In genomic region chr11:2262301-2263011, GRCh38 we compare ENCODE assay signal across 1 cellular context.
TF ChIP-seq lines count a peak whose summit lies in the region.

No MANE protein-coding gene starts in this region.

TF ChIP-seq in GM23338, 12 proteins besides CTCF, POLR2A, EP300 and RAD21 (continued from another document):
- no peak for TF ChIP-seq JUNB (IDR thresholded peaks at IDR 0.05; ENCODE audit: unreplicated experiment)
- no peak for TF ChIP-seq CREB1 (CRISPR knock-in tag; IDR thresholded peaks at IDR 0.05; ENCODE audit: low read depth)
- no peak for TF ChIP-seq EZH2 (IDR thresholded peaks at IDR 0.05; ENCODE audit: low read depth, unreplicated experiment)
- TF ChIP-seq EZH2phosphoT487 (IDR thresholded peaks at IDR 0.05; ENCODE audit: unreplicated experiment) = no peak
- TF ChIP-seq, protein P1, sequence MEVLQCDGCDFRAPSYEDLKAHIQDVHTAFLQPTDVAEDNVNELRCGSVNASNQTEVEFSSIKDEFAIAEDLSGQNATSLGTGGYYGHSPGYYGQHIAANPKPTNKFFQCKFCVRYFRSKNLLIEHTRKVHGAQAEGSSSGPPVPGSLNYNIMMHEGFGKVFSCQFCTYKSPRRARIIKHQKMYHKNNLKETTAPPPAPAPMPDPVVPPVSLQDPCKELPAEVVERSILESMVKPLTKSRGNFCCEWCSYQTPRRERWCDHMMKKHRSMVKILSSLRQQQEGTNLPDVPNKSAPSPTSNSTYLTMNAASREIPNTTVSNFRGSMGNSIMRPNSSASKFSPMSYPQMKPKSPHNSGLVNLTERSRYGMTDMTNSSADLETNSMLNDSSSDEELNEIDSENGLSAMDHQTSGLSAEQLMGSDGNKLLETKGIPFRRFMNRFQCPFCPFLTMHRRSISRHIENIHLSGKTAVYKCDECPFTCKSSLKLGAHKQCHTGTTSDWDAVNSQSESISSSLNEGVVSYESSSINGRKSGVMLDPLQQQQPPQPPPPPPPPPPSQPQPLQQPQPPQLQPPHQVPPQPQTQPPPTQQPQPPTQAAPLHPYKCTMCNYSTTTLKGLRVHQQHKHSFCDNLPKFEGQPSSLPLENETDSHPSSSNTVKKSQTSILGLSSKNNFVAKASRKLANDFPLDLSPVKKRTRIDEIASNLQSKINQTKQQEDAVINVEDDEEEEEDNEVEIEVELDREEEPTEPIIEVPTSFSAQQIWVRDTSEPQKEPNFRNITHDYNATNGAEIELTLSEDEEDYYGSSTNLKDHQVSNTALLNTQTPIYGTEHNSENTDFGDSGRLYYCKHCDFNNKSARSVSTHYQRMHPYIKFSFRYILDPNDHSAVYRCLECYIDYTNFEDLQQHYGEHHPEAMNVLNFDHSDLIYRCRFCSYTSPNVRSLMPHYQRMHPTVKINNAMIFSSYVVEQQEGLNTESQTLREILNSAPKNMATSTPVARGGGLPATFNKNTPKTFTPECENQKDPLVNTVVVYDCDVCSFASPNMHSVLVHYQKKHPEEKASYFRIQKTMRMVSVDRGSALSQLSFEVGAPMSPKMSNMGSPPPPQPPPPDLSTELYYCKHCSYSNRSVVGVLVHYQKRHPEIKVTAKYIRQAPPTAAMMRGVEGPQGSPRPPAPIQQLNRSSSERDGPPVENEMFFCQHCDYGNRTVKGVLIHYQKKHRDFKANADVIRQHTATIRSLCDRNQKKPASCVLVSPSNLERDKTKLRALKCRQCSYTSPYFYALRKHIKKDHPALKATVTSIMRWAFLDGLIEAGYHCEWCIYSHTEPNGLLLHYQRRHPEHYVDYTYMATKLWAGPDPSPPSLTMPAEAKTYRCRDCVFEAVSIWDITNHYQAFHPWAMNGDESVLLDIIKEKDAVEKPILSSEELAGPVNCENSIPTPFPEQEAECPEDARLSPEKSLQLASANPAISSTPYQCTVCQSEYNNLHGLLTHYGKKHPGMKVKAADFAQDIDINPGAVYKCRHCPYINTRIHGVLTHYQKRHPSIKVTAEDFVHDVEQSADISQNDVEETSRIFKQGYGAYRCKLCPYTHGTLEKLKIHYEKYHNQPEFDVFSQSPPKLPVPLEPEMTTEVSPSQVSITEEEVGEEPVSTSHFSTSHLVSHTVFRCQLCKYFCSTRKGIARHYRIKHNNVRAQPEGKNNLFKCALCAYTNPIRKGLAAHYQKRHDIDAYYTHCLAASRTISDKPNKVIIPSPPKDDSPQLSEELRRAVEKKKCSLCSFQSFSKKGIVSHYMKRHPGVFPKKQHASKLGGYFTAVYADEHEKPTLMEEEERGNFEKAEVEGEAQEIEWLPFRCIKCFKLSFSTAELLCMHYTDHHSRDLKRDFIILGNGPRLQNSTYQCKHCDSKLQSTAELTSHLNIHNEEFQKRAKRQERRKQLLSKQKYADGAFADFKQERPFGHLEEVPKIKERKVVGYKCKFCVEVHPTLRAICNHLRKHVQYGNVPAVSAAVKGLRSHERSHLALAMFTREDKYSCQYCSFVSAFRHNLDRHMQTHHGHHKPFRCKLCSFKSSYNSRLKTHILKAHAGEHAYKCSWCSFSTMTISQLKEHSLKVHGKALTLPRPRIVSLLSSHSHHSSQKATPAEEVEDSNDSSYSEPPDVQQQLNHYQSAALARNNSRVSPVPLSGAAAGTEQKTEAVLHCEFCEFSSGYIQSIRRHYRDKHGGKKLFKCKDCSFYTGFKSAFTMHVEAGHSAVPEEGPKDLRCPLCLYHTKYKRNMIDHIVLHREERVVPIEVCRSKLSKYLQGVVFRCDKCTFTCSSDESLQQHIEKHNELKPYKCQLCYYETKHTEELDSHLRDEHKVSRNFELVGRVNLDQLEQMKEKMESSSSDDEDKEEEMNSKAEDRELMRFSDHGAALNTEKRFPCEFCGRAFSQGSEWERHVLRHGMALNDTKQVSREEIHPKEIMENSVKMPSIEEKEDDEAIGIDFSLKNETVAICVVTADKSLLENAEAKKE (CRISPR knock-in tag; IDR thresholded peaks at IDR 0.05) = no peak
